1 cellular context compared by ENCODE assay signal in the genomic region with DNA sequence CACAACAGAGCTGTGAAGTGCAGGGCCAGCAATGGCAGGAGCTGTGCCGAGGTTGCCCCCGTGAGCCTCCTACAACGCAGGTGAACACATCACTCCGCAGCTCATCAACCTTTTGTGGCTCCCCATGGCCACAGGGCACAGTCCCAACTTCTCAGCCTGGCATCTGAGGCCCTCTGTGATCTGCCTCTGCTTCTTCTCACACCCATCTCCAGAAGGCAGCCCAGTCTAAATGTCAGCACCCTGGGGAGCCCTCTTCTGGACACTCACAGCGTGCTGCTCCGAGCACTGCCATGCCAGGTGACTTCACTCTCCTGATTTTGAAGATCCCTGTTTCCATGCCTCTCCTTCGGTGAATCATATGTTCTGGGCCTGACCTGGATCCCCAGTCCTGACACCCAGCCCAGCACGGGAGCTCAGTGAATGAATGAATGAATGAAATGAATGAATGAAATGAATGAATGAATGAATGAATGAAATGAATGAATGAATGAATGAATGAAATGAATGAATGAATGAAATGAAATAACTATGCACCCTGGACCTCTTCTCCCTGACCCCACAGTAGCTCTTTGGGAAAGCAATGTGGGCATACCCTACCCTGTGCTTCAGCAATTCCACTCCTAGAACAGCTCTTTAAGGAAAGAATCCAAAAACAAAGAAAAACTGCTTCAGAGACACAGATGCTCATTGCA.
TF ChIP-seq lines count a peak whose summit lies in the region.

No MANE protein-coding gene starts in this region.

TF ChIP-seq in endothelial cell of umbilical vein, 7 proteins besides CTCF, POLR2A, EP300 and RAD21 (continued from another document):
- TF ChIP-seq GATA2 (IDR thresholded peaks at IDR 0.05; ENCODE audit: insufficient read depth, insufficient read length, low read depth, low read length) (no peak), EZH2 (IDR thresholded peaks at IDR 0.05; ENCODE audit: borderline replicate concordance, low read depth, low read length, severe bottlenecking) (no peak), POLR2AphosphoS5 (IDR thresholded peaks at IDR 0.05; ENCODE audit: insufficient read depth, low read depth, low read length) (no peak), MYC (IDR thresholded peaks at IDR 0.05; ENCODE audit: low read depth, low read length) (no peak), JUN (IDR thresholded peaks at IDR 0.05; ENCODE audit: borderline replicate concordance, insufficient read depth, insufficient read length, low read depth) (no peak)
- TF ChIP-seq, protein P1, sequence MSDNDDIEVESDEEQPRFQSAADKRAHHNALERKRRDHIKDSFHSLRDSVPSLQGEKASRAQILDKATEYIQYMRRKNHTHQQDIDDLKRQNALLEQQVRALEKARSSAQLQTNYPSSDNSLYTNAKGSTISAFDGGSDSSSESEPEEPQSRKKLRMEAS (IDR thresholded peaks at IDR 0.05; ENCODE audit: insufficient read depth, insufficient read length), result no peak
